In the genomic region with DNA sequence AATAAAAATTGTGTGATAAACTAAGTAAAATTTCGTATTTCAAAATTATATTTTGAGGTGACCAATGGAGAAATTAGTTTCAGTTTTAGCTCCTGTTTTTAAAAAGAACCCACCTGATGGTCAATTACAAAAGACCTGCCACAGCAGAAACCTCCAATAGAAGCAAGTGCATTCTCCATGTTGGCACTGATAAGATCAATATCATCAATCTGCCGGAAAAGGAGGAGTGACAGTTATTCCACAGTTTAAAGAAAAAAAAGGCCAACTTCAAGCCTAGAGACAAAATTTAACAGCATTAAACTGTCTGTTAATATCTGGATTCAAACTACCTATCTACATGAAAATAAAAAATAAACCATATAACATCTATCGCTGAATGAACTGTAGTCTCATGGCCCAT, we compare ENCODE assay signal across 31 cellular contexts.
"Had no signal": no experiment of that assay in that cellular context is flagged by ENCODE, and none has a peak within 500 bp of the region (broad histone marks: within the 10 kb centered on the region; RNA-seq: fewer than 3 reads in every experiment).

No MANE protein-coding gene starts in this region.

- ATAC-seq: naive thymus-derived CD8-positive, alpha-beta T cell; natural killer cell treated with Interleukin-12 subunit alpha and Interleukin-12 subunit beta and Interleukin-15 and Interleukin-18, amount 100 ng/mL, for 72 hours; psoas muscle; right cardiac atrium; right lobe of liver; stimulated activated effector memory CD8-positive, alpha-beta T cell treated with anti-CD3 and anti-CD28 coated beads, Interleukin-12 subunit alpha, Interleukin-12 subunit beta, amount 100 ng/mL, for 72 hours; stimulated activated naive B cell treated with anti-CD40 and anti-IgM and Interleukin-4, amounts not matched to agents 10 μg/mL and 1 μg/mL and 100 μg/mL, for 72 hours; stimulated activated naive CD8-positive, alpha-beta T cell treated with anti-CD3 and anti-CD28 coated beads, Interleukin-15, amount 100 ng/mL, for 72 hours; stimulated activated naive CD8-positive, alpha-beta T cell treated with anti-CD3 and anti-CD28 coated beads, Interleukin-15, Interleukin-2, amounts not matched to agents 100 U/mL and 50 U/mL, for 24 hours had no signal

- H3K79me2 ChIP-seq: parathyroid adenoma had no signal

- H3K4me3 ChIP-seq: ovary, psoas muscle, right lobe of liver, sigmoid colon, suprapubic skin, testis, tibial artery, transverse colon had no signal

- H3K9me3 ChIP-seq: neutrophil, ovary, right lobe of liver, sigmoid colon, suprapubic skin, testis had no signal

- H2AFZ ChIP-seq: parathyroid adenoma had no signal

- H3K27me3 ChIP-seq: neutrophil, ovary, right lobe of liver, sigmoid colon, suprapubic skin, testis, tibial artery, transverse colon had no signal

- H3K4me1 ChIP-seq: parathyroid adenoma, psoas muscle, right lobe of liver, sigmoid colon, suprapubic skin, testis, tibial artery, transverse colon had no signal

- H3K27ac ChIP-seq: neutrophil, parathyroid adenoma, psoas muscle, right lobe of liver, sigmoid colon, suprapubic skin, testis, tibial artery, transverse colon had no signal

- H3K36me3 ChIP-seq: ovary had no signal

- FAIRE-seq: small intestine, urothelium cell line had no signal

- H3K4me3 Mint-ChIP-seq: naive B cell; naive thymus-derived CD8-positive, alpha-beta T cell; natural killer cell treated with Interleukin-12 subunit alpha and Interleukin-12 subunit beta and Interleukin-15 and Interleukin-18, amount 100 ng/mL, for 72 hours; nephron progenitor cell; neural crest cell; stimulated activated effector memory CD8-positive, alpha-beta T cell treated with anti-CD3 and anti-CD28 coated beads, Interleukin-12 subunit alpha, Interleukin-12 subunit beta, amount 100 ng/mL, for 72 hours; stimulated activated naive B cell treated with anti-CD40 and anti-IgM and Interleukin-4, amounts not matched to agents 10 μg/mL and 1 μg/mL and 100 μg/mL, for 72 hours; stimulated activated naive CD8-positive, alpha-beta T cell treated with anti-CD3 and anti-CD28 coated beads, Interleukin-15, amount 100 ng/mL, for 72 hours; type B pancreatic cell had no signal

- H3K4me1 Mint-ChIP-seq: stimulated activated effector memory CD8-positive, alpha-beta T cell treated with anti-CD3 and anti-CD28 coated beads, Interleukin-12 subunit alpha, Interleukin-12 subunit beta, amount 100 ng/mL, for 72 hours; stimulated activated naive B cell treated with anti-CD40 and anti-IgM and Interleukin-4, amounts not matched to agents 10 μg/mL and 1 μg/mL and 100 μg/mL, for 72 hours; stimulated activated naive CD8-positive, alpha-beta T cell treated with anti-CD3 and anti-CD28 coated beads, Interleukin-15, amount 100 ng/mL, for 72 hours had no signal

- H3K27me3 Mint-ChIP-seq: naive B cell; naive thymus-derived CD8-positive, alpha-beta T cell; natural killer cell treated with Interleukin-12 subunit alpha and Interleukin-12 subunit beta and Interleukin-15 and Interleukin-18, amount 100 ng/mL, for 72 hours; progenitor cell of endocrine pancreas; stimulated activated naive B cell treated with anti-CD40 and anti-IgM and Interleukin-4, amounts not matched to agents 10 μg/mL and 1 μg/mL and 100 μg/mL, for 72 hours; stimulated activated naive CD8-positive, alpha-beta T cell treated with anti-CD3 and anti-CD28 coated beads, Interleukin-15, amount 100 ng/mL, for 72 hours; type B pancreatic cell had no signal

- DNase-seq: naive B cell; naive thymus-derived CD8-positive, alpha-beta T cell; nephron progenitor cell; nucleus accumbens; posterior cingulate gyrus; psoas muscle; right cardiac atrium; right lobe of liver; sigmoid colon; small intestine; stimulated activated CD4-positive, alpha-beta T cell treated with anti-CD3 and anti-CD28 coated beads, Interleukin-15, amount 100 ng/mL, for 24 hours; stimulated activated CD4-positive, alpha-beta T cell treated with anti-CD3 and anti-CD28 coated beads, Interleukin-2, amount 100 ng/mL, for 24 hours; stimulated activated CD4-positive, alpha-beta T cell treated with anti-CD3 and anti-CD28 coated beads, Interleukin-2, amount 100 ng/mL, for 48 hours; stimulated activated CD4-positive, alpha-beta T cell treated with anti-CD3 and anti-CD28 coated beads, Interleukin-4, amount 100 ng/mL, for 24 hours; stimulated activated naive B cell treated with anti-CD40 and anti-IgM and Interleukin-4, amounts not matched to agents 10 μg/mL and 1 μg/mL and 100 μg/mL, for 72 hours; stimulated activated naive CD8-positive, alpha-beta T cell treated with anti-CD3 and anti-CD28 coated beads, Interleukin-15, amount 100 ng/mL, for 72 hours; stimulated activated naive CD8-positive, alpha-beta T cell treated with anti-CD3 and anti-CD28 coated beads, Interleukin-15, Interleukin-2, amounts not matched to agents 100 U/mL and 50 U/mL, for 24 hours; substantia nigra; testis; tibial artery; transverse colon had no signal

- H3K27ac Mint-ChIP-seq: natural killer cell treated with Interleukin-12 subunit alpha and Interleukin-12 subunit beta and Interleukin-15 and Interleukin-18, amount 100 ng/mL, for 72 hours; progenitor cell of endocrine pancreas; stimulated activated effector memory CD8-positive, alpha-beta T cell treated with anti-CD3 and anti-CD28 coated beads, Interleukin-12 subunit alpha, Interleukin-12 subunit beta, amount 100 ng/mL, for 72 hours; type B pancreatic cell had no signal
